In the genomic region with DNA sequence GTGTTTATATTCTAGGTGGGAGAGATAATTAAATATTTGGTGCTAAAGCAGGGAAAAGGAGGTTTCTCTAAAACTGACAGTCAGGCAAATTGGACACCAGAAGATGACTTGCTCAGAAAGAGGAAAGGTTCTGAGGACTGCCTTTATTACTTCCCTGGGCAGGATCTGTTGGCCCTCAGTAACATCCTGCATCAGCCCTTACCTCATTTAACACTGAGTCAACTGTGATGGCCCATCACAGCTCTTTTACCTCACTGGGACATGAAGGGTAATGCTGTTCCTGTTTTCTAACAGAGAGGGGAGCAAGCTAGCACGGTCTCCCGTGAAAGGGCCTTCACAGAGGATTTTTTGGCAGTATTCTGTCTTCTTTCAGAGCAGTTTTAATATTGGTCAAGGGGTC, we compare ENCODE assay signal across 1 cellular context.
TF ChIP-seq lines count a peak whose summit lies in the region.

No MANE protein-coding gene starts in this region.

TF ChIP-seq in GM23338, 12 proteins besides CTCF, POLR2A, EP300 and RAD21:
- TF ChIP-seq ZNF462 (CRISPR knock-in tag; IDR thresholded peaks at IDR 0.05), result no peak
- TF ChIP-seq EZH2phosphoT487 (IDR thresholded peaks at IDR 0.05; ENCODE audit: unreplicated experiment), result no peak
- TF ChIP-seq JUNB (IDR thresholded peaks at IDR 0.05; ENCODE audit: unreplicated experiment), result no peak
- TF ChIP-seq CREB1 (CRISPR knock-in tag; IDR thresholded peaks at IDR 0.05; ENCODE audit: low read depth), result no peak
- TF ChIP-seq STAT1 (IDR thresholded peaks at IDR 0.05; ENCODE audit: unreplicated experiment), result no peak
- no peak for TF ChIP-seq EZH2 (IDR thresholded peaks at IDR 0.05; ENCODE audit: low read depth, unreplicated experiment)
- TF ChIP-seq, protein P1, sequence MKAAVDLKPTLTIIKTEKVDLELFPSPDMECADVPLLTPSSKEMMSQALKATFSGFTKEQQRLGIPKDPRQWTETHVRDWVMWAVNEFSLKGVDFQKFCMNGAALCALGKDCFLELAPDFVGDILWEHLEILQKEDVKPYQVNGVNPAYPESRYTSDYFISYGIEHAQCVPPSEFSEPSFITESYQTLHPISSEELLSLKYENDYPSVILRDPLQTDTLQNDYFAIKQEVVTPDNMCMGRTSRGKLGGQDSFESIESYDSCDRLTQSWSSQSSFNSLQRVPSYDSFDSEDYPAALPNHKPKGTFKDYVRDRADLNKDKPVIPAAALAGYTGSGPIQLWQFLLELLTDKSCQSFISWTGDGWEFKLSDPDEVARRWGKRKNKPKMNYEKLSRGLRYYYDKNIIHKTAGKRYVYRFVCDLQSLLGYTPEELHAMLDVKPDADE (IDR thresholded peaks at IDR 0.05), result no peak
- TF ChIP-seq POLR2AphosphoS5 (IDR thresholded peaks at IDR 0.05; ENCODE audit: low read depth), result no peak
- TF ChIP-seq ZNF331 (CRISPR knock-in tag; IDR thresholded peaks at IDR 0.05; ENCODE audit: low read depth), result no peak
- TF ChIP-seq, protein P2, sequence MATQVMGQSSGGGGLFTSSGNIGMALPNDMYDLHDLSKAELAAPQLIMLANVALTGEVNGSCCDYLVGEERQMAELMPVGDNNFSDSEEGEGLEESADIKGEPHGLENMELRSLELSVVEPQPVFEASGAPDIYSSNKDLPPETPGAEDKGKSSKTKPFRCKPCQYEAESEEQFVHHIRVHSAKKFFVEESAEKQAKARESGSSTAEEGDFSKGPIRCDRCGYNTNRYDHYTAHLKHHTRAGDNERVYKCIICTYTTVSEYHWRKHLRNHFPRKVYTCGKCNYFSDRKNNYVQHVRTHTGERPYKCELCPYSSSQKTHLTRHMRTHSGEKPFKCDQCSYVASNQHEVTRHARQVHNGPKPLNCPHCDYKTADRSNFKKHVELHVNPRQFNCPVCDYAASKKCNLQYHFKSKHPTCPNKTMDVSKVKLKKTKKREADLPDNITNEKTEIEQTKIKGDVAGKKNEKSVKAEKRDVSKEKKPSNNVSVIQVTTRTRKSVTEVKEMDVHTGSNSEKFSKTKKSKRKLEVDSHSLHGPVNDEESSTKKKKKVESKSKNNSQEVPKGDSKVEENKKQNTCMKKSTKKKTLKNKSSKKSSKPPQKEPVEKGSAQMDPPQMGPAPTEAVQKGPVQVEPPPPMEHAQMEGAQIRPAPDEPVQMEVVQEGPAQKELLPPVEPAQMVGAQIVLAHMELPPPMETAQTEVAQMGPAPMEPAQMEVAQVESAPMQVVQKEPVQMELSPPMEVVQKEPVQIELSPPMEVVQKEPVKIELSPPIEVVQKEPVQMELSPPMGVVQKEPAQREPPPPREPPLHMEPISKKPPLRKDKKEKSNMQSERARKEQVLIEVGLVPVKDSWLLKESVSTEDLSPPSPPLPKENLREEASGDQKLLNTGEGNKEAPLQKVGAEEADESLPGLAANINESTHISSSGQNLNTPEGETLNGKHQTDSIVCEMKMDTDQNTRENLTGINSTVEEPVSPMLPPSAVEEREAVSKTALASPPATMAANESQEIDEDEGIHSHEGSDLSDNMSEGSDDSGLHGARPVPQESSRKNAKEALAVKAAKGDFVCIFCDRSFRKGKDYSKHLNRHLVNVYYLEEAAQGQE (IDR thresholded peaks at IDR 0.05; ENCODE audit: unreplicated experiment), result no peak
- TF ChIP-seq NANOG (IDR thresholded peaks at IDR 0.05; ENCODE audit: borderline replicate concordance), result no peak
- no peak for TF ChIP-seq ZNF114 (CRISPR knock-in tag; IDR thresholded peaks at IDR 0.05)
